Comparison of ENCODE assay signal across 1 cellular context in the genomic region with DNA sequence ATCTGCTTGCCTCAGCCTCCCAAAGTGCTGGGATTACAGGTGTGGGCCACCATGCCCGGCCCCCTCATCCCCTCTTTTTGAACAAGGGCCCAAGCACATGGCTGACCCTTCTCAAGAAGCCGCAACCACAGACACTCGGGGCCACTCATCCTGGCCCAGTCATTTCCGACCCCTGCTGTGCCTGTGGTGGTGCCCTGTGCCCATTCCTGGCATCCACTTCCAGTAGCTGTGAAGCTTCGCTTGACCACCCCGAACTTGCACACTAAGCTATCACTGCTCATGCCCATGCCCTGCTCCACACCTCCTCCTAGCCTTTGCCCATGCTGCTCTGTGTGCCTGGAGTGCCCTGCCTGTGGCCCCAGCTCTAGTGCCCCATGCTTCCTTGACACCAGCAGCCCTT.
TF ChIP-seq lines count a peak whose summit lies in the region.

No MANE protein-coding gene starts in this region.

TF ChIP-seq in H1, 55 proteins besides CTCF, POLR2A, EP300 and RAD21:
- TF ChIP-seq TBP (IDR thresholded peaks at IDR 0.05; ENCODE audit: low read depth, low read length) (no peak), NANOG (IDR thresholded peaks at IDR 0.05; ENCODE audit: insufficient read depth, low read depth, low read length, poor library complexity, severe bottlenecking) (no peak), TEAD4 (IDR thresholded peaks at IDR 0.05; ENCODE audit: low read depth, low read length) (no peak), RFX5 (IDR thresholded peaks at IDR 0.05; ENCODE audit: borderline replicate concordance, low read depth, low read length) (no peak), BACH1 (IDR thresholded peaks at IDR 0.05; ENCODE audit: low read length) (no peak), SRF (IDR thresholded peaks at IDR 0.05; ENCODE audit: low read depth, low read length) (no peak), SIX5 (IDR thresholded peaks at IDR 0.05; ENCODE audit: low read depth, low read length) (no peak), SUZ12 (IDR thresholded peaks at IDR 0.05; ENCODE audit: low read length) (no peak), SIRT6 (IDR thresholded peaks at IDR 0.05; ENCODE audit: low read length) (no peak), PHF8 (conservative IDR thresholded peaks at IDR 0.05; ENCODE audit: low read depth, low read length) (no peak), ZNF274 (IDR thresholded peaks at IDR 0.05; ENCODE audit: borderline replicate concordance, extremely low read depth, low read length) (no peak), POLR2AphosphoS5 (IDR thresholded peaks at IDR 0.05; ENCODE audit: low read depth, low read length) (no peak)
- TF ChIP-seq, protein P1, sequence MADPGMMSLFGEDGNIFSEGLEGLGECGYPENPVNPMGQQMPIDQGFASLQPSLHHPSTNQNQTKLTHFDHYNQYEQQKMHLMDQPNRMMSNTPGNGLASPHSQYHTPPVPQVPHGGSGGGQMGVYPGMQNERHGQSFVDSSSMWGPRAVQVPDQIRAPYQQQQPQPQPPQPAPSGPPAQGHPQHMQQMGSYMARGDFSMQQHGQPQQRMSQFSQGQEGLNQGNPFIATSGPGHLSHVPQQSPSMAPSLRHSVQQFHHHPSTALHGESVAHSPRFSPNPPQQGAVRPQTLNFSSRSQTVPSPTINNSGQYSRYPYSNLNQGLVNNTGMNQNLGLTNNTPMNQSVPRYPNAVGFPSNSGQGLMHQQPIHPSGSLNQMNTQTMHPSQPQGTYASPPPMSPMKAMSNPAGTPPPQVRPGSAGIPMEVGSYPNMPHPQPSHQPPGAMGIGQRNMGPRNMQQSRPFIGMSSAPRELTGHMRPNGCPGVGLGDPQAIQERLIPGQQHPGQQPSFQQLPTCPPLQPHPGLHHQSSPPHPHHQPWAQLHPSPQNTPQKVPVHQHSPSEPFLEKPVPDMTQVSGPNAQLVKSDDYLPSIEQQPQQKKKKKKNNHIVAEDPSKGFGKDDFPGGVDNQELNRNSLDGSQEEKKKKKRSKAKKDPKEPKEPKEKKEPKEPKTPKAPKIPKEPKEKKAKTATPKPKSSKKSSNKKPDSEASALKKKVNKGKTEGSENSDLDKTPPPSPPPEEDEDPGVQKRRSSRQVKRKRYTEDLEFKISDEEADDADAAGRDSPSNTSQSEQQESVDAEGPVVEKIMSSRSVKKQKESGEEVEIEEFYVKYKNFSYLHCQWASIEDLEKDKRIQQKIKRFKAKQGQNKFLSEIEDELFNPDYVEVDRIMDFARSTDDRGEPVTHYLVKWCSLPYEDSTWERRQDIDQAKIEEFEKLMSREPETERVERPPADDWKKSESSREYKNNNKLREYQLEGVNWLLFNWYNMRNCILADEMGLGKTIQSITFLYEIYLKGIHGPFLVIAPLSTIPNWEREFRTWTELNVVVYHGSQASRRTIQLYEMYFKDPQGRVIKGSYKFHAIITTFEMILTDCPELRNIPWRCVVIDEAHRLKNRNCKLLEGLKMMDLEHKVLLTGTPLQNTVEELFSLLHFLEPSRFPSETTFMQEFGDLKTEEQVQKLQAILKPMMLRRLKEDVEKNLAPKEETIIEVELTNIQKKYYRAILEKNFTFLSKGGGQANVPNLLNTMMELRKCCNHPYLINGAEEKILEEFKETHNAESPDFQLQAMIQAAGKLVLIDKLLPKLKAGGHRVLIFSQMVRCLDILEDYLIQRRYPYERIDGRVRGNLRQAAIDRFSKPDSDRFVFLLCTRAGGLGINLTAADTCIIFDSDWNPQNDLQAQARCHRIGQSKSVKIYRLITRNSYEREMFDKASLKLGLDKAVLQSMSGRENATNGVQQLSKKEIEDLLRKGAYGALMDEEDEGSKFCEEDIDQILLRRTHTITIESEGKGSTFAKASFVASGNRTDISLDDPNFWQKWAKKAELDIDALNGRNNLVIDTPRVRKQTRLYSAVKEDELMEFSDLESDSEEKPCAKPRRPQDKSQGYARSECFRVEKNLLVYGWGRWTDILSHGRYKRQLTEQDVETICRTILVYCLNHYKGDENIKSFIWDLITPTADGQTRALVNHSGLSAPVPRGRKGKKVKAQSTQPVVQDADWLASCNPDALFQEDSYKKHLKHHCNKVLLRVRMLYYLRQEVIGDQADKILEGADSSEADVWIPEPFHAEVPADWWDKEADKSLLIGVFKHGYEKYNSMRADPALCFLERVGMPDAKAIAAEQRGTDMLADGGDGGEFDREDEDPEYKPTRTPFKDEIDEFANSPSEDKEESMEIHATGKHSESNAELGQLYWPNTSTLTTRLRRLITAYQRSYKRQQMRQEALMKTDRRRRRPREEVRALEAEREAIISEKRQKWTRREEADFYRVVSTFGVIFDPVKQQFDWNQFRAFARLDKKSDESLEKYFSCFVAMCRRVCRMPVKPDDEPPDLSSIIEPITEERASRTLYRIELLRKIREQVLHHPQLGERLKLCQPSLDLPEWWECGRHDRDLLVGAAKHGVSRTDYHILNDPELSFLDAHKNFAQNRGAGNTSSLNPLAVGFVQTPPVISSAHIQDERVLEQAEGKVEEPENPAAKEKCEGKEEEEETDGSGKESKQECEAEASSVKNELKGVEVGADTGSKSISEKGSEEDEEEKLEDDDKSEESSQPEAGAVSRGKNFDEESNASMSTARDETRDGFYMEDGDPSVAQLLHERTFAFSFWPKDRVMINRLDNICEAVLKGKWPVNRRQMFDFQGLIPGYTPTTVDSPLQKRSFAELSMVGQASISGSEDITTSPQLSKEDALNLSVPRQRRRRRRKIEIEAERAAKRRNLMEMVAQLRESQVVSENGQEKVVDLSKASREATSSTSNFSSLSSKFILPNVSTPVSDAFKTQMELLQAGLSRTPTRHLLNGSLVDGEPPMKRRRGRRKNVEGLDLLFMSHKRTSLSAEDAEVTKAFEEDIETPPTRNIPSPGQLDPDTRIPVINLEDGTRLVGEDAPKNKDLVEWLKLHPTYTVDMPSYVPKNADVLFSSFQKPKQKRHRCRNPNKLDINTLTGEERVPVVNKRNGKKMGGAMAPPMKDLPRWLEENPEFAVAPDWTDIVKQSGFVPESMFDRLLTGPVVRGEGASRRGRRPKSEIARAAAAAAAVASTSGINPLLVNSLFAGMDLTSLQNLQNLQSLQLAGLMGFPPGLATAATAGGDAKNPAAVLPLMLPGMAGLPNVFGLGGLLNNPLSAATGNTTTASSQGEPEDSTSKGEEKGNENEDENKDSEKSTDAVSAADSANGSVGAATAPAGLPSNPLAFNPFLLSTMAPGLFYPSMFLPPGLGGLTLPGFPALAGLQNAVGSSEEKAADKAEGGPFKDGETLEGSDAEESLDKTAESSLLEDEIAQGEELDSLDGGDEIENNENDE (IDR thresholded peaks at IDR 0.05; ENCODE audit: insufficient replicate concordance, low read length), result no peak
- TF ChIP-seq, protein P2, sequence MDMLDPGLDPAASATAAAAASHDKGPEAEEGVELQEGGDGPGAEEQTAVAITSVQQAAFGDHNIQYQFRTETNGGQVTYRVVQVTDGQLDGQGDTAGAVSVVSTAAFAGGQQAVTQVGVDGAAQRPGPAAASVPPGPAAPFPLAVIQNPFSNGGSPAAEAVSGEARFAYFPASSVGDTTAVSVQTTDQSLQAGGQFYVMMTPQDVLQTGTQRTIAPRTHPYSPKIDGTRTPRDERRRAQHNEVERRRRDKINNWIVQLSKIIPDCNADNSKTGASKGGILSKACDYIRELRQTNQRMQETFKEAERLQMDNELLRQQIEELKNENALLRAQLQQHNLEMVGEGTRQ (IDR thresholded peaks at IDR 0.05; ENCODE audit: low read length), result no peak
